In the genomic region with DNA sequence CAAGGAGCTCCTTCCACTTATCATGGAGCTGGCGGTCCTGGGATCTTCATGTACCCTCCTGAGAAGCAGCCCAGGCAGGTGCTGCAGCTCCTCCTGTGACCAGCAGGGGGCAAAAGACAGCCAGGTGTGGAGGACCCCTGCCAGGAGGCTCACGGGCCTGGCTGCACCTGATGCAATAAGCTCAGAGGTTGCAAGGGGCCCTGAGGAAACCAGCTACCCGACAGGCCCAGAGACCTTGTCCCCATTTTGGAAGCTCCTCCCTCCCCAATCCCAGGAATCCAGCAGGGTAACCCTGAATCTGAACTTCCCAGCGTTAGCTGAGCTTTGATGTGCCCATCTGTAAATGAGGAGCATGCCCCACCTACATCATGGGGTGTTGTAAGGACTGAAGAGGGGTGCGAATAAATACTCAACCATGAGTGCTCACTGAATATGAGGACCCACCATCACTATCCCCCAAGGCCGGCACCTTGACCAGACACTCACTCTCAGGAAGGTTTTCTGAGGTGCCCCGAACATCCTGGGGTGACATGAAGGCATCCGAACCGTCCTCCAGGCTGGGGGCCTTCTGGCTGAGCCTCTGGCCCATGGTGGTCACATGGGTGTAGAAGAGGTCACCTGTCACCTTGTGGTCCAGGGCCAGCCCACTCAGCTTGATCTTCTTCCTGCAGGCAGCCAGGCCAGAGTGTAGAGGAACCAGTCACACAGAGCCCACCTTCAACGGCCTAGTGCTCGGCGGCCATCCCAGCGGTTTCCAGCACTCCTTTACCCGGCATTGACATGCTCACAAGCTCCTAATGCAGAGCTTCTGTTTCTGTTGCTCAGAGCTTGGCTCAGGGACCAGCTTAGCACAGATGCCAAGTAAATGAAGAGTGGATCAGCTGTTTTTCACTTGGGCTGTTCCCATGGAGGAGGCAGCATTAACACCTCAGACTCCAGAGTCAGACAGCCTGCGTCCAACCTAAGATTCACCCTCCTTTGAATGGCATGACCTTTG, we compare ENCODE assay signal across 1 cellular context.
TF ChIP-seq lines count a peak whose summit lies in the region.

No MANE protein-coding gene starts in this region.

TF ChIP-seq in HepG2, 621 proteins besides CTCF, POLR2A, EP300 and RAD21 (continued from another document):
- TF ChIP-seq, protein P1, sequence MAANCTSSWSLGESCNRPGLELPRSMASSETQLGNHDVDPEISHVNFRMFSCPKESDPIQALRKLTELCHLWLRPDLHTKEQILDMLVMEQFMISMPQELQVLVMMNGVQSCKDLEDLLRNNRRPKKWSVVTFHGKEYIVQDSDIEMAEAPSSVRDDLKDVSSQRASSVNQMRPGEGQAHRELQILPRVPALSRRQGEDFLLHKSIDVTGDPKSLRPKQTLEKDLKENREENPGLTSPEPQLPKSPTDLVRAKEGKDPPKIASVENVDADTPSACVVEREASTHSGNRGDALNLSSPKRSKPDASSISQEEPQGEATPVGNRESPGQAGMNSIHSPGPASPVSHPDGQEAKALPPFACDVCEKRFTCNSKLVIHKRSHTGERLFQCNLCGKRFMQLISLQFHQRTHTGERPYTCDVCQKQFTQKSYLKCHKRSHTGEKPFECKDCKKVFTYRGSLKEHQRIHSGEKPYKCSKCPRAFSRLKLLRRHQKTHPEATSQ (CRISPR knock-in tag; IDR thresholded peaks at IDR 0.05; ENCODE audit: borderline replicate concordance): no peak
- TF ChIP-seq AGO1 (IDR thresholded peaks at IDR 0.05; ENCODE audit: low read depth, low read length, poor library complexity, severe bottlenecking) (no peak), ZNF567 (CRISPR knock-in tag; IDR thresholded peaks at IDR 0.05; ENCODE audit: borderline replicate concordance) (0 out of 2 replicates have a peak, but pooled peaks have one; percentile 72), ARNT (IDR thresholded peaks at IDR 0.05) (no peak), ZFP36 (IDR thresholded peaks at IDR 0.05; ENCODE audit: borderline replicate concordance, low read depth, low read length, partially characterized antibody) (no peak), ZNF17 (CRISPR knock-in tag; IDR thresholded peaks at IDR 0.05) (no peak), ZBTB3 (CRISPR knock-in tag; IDR thresholded peaks at IDR 0.05; ENCODE audit: borderline replicate concordance, low read depth) (no peak), ZNF225 (CRISPR knock-in tag; IDR thresholded peaks at IDR 0.05) (no peak; the same call in 1 of the 2 replicates), ATF7-NPFF (CRISPR knock-in tag; IDR thresholded peaks at IDR 0.05; ENCODE audit: low read depth) (no peak), ZNF343 (CRISPR knock-in tag; IDR thresholded peaks at IDR 0.05) (0 out of 2 replicates have a peak, but pooled peaks have one; percentile 70), ELF3 (CRISPR knock-in tag; IDR thresholded peaks at IDR 0.05) (no peak), PATZ1 (CRISPR knock-in tag; IDR thresholded peaks at IDR 0.05) (peak; percentile 52; the same call in 1 of the 2 replicates), ZNF616 (CRISPR knock-in tag; IDR thresholded peaks at IDR 0.05; ENCODE audit: low read depth) (no peak), HDAC6 (IDR thresholded peaks at IDR 0.05; ENCODE audit: low read depth, low read length) (no peak), KDM4B (CRISPR knock-in tag; IDR thresholded peaks at IDR 0.05) (no peak), EEA1 (CRISPR knock-in tag; IDR thresholded peaks at IDR 0.05; ENCODE audit: borderline replicate concordance) (no peak), ZNF414 (CRISPR knock-in tag; IDR thresholded peaks at IDR 0.05) (no peak), ZNF431 (CRISPR knock-in tag; IDR thresholded peaks at IDR 0.05; ENCODE audit: borderline replicate concordance, low read depth) (no peak)
- TF ChIP-seq, protein P2, sequence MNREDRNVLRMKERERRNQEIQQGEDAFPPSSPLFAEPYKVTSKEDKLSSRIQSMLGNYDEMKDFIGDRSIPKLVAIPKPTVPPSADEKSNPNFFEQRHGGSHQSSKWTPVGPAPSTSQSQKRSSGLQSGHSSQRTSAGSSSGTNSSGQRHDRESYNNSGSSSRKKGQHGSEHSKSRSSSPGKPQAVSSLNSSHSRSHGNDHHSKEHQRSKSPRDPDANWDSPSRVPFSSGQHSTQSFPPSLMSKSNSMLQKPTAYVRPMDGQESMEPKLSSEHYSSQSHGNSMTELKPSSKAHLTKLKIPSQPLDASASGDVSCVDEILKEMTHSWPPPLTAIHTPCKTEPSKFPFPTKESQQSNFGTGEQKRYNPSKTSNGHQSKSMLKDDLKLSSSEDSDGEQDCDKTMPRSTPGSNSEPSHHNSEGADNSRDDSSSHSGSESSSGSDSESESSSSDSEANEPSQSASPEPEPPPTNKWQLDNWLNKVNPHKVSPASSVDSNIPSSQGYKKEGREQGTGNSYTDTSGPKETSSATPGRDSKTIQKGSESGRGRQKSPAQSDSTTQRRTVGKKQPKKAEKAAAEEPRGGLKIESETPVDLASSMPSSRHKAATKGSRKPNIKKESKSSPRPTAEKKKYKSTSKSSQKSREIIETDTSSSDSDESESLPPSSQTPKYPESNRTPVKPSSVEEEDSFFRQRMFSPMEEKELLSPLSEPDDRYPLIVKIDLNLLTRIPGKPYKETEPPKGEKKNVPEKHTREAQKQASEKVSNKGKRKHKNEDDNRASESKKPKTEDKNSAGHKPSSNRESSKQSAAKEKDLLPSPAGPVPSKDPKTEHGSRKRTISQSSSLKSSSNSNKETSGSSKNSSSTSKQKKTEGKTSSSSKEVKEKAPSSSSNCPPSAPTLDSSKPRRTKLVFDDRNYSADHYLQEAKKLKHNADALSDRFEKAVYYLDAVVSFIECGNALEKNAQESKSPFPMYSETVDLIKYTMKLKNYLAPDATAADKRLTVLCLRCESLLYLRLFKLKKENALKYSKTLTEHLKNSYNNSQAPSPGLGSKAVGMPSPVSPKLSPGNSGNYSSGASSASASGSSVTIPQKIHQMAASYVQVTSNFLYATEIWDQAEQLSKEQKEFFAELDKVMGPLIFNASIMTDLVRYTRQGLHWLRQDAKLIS (CRISPR knock-in tag; IDR thresholded peaks at IDR 0.05): no peak
- TF ChIP-seq, protein P3, sequence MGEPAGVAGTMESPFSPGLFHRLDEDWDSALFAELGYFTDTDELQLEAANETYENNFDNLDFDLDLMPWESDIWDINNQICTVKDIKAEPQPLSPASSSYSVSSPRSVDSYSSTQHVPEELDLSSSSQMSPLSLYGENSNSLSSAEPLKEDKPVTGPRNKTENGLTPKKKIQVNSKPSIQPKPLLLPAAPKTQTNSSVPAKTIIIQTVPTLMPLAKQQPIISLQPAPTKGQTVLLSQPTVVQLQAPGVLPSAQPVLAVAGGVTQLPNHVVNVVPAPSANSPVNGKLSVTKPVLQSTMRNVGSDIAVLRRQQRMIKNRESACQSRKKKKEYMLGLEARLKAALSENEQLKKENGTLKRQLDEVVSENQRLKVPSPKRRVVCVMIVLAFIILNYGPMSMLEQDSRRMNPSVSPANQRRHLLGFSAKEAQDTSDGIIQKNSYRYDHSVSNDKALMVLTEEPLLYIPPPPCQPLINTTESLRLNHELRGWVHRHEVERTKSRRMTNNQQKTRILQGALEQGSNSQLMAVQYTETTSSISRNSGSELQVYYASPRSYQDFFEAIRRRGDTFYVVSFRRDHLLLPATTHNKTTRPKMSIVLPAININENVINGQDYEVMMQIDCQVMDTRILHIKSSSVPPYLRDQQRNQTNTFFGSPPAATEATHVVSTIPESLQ (CRISPR knock-in tag; conservative IDR thresholded peaks at IDR 0.05): no peak
- TF ChIP-seq, protein P4, sequence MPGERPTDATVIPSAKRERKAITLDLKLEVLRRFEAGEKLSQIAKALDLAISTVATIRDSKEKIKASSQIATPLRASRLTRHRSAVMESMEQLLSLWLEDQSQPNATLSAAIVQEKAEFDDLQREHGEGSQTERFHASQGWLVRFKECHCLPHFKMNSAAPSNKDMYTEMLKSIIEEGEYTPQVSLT (CRISPR knock-in tag; IDR thresholded peaks at IDR 0.05; ENCODE audit: borderline replicate concordance, low read depth): no peak
